8 cellular contexts compared by ENCODE assay signal in the genomic region with DNA sequence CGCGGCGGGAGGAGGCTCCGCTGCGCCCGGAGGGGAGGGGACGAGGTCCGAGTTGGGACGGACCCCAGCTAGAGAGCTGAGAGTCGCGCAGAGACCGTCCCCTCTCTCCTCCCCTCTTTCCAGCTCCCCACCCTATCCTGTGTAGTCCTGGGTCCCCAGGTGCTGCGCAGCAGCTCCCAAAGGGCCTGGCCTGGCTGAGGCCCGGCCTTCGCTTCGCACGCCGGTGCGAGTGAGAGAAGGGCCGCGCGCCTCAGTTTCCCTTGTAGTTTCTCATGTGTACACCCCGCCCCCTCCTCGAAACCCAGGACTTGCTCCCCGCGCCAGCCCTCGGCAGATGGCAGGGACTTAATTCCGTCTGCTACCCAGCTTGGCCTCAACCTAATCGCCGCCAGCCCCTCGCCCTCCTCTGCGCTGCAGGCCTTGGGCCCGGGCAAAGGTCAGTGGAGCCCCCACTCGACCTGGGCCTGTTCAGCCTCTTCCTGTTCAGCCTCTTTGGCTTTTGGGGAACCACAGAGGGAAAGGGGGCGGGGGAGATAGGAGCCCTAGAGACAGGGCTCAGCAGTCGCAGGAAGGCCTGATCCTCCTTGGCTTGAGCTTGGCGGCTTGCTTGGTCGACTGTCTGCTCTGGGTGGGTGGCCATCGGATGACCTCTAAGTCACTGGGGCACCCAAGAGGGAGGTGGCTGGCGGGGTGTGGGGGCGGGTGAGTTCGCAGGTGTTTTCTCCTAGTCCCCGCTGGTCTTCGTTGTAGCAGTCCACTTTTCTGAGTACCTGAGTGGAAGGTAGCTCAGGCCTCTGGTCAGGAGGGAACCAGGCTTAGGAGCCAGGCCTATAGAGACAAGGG. TPM values are rescaled to one million over a fixed set of nuclear protein-coding genes. Genes with fewer than 3 reads are reported as not detected.
DNase-seq lines count a peak whose midpoint lies in the region; ATAC-seq and TF ChIP-seq lines count a peak whose summit lies in the region.

No MANE protein-coding gene starts in this region.

- H3K27ac ChIP-seq in HEK293 (ENCODE audit: extremely low read depth, low read depth, low read length): peak overlapping the region; percentile 90
- peak overlapping the region; percentile 73 for H3K27ac ChIP-seq in SU-DHL-6 (ENCODE audit: low read depth, low read length)
- H3K27ac ChIP-seq in liver (ENCODE audit: low read depth in 1 of 2, low read length in 2 of 2): peak overlapping the region; percentile 99 to 100
- peak overlapping the region; percentile 99 for H3K27ac ChIP-seq in temporal lobe (ENCODE audit: low read depth, low read length)

- peak overlapping the region; percentile 80 for H3K27ac Mint-ChIP-seq in chondrocyte (ENCODE audit: unreplicated experiment)

- no peaks in the 10 kb centered on the region for H3K4me1 ChIP-seq in HEK293 (ENCODE audit: control insufficient read depth, insufficient read depth, low read length)
- peaks cover 3 to 16% (median 6%) of the 10 kb centered on the region in 4 donors for H3K4me1 ChIP-seq in liver (ENCODE audit: control insufficient read depth in 4 of 4, insufficient read depth in 4 of 4, low read length in 3 of 4)

- 8% methylated on average over 44 of the region's 44 CpGs for WGBS in liver

- H3K36me3 ChIP-seq in HEK293 (ENCODE audit: control insufficient read depth in 2 of 2, insufficient read depth in 1 of 2, low read length in 2 of 2) (peaks cover 0 to 40% of the 10 kb centered on the region in 2 experiments; a peak in 2 of 3 replicates), SU-DHL-6 (ENCODE audit: low read length) (no peaks in the 10 kb centered on the region), liver (ENCODE audit: control insufficient read depth in 4 of 4, insufficient read depth in 3 of 4, low read depth in 1 of 4, low read length in 3 of 4) (peaks cover 8 to 23% (median 15%) of the 10 kb centered on the region in 4 donors)

- no peaks in the 10 kb centered on the region for H3K9me2 ChIP-seq in SU-DHL-6 (replicated peaks; ENCODE audit: insufficient read depth, low read length)

- H3K79me2 ChIP-seq in SU-DHL-6 (ENCODE audit: insufficient read depth, low read length): peaks cover 27% of the 10 kb centered on the region

- H3K9ac ChIP-seq in SU-DHL-6 (ENCODE audit: low read length): peak overlapping the region; percentile 74
- H3K9ac ChIP-seq in liver (ENCODE audit: low read depth in 1 of 2, low read length in 2 of 2): peak overlapping the region in 1 of 2 donors; percentile 67

- peak overlapping the region; percentile 87 for H3K4me2 ChIP-seq in SU-DHL-6 (ENCODE audit: low read depth, low read length, poor library complexity, severe bottlenecking)

- POLR2A ChIA-PET in HEK293 (lab: Yijun Ruan, JAX): interaction anchor here (0.5 to 2.8 kb wide), 7 partner anchors 12 to 547 kb away, joined by 4 to 14 read pairs (median 4); partner anchors contain the start of genes PI4KB, PSMD4 and VPS72

- CTCF ChIA-PET in HEK293 (lab: Yijun Ruan, JAX): interaction anchor here (0.6 to 2.9 kb wide), 6 partner anchors 15 to 238 kb away, joined by 3 to 9 read pairs (median 4); no protein-coding TSS in a partner anchor

- H3K4me3 Mint-ChIP-seq in chondrocyte (ENCODE audit: unreplicated experiment): peak overlapping the region; percentile 95

- DNase-seq in COLO668 (lab: John Stamatoyannopoulos, UW; ENCODE audit: unreplicated experiment) (peak; percentile 58), chondrocyte (ENCODE audit: low spot score) (peak; percentile 92)

- no peaks in the 10 kb centered on the region for H3K9me3 ChIP-seq in HEK293 (ENCODE audit: control insufficient read depth, insufficient read depth, low read depth, low read length)
- no peaks in the 10 kb centered on the region for H3K9me3 ChIP-seq in SU-DHL-6 (ENCODE audit: insufficient read depth, low read length)
- no peaks in the 10 kb centered on the region for H3K9me3 ChIP-seq in liver (ENCODE audit: control insufficient read depth in 4 of 4, low read length in 3 of 4)

- peaks cover 8% of the 10 kb centered on the region for H3K36me3 Mint-ChIP-seq in chondrocyte (ENCODE audit: low read depth)

- no peak for TF ChIP-seq RAD21 in liver (IDR thresholded peaks at IDR 0.05)

- H3K4me1 Mint-ChIP-seq in chondrocyte (ENCODE audit: low read depth): peaks cover 18% of the 10 kb centered on the region

- H2AFZ ChIP-seq in SU-DHL-6 (ENCODE audit: low read depth, low read length, severe bottlenecking): no peak overlapping the region

- no peaks in the 10 kb centered on the region; the same call in 1 of the 2 replicates for H4K20me1 ChIP-seq in SU-DHL-6 (ENCODE audit: low read depth, low read length)

- no peaks in the 10 kb centered on the region for H3K27me3 ChIP-seq in SU-DHL-6 (ENCODE audit: low read length)
- H3K27me3 ChIP-seq in liver (ENCODE audit: control insufficient read depth in 4 of 4, insufficient read depth in 4 of 4, low read length in 3 of 4): no peaks in the 10 kb centered on the region

- peaks cover 8% of the 10 kb centered on the region for H3F3A ChIP-seq in SU-DHL-6 (ENCODE audit: insufficient read depth)

- H3K4me3 ChIP-seq in HEK293 (ENCODE audit: low read depth, low read length) (peak overlapping the region; percentile 76), SU-DHL-6 (ENCODE audit: insufficient read depth, low read length, poor library complexity, severe bottlenecking) (peak overlapping the region; percentile 92), liver (ENCODE audit: low read depth in 1 of 3, low read length in 3 of 3) (peak overlapping the region; percentile 55 to 90 (median 74))

- no peaks in the 10 kb centered on the region for H3K27me3 Mint-ChIP-seq in chondrocyte (ENCODE audit: low read depth)

- ATAC-seq in GM18873 (IDR thresholded peaks at IDR 0.05; ENCODE audit: low FRiP score, unreplicated experiment) (no peak), HG02798 (IDR thresholded peaks at IDR 0.05; ENCODE audit: poor library complexity, unreplicated experiment) (no peak)

- H3K9me3 Mint-ChIP-seq in chondrocyte (ENCODE audit: low read depth): no peaks in the 10 kb centered on the region

- TF ChIP-seq CTCF in HEK293 (tag by site-specific recombination; IDR thresholded peaks at IDR 0.05): no peak
- no peak for TF ChIP-seq CTCF in SU-DHL-6 (IDR thresholded peaks at IDR 0.05; ENCODE audit: insufficient read depth, low read length, poor library complexity, severe bottlenecking)
- no peak for TF ChIP-seq CTCF in chondrocyte (IDR thresholded peaks at IDR 0.05)
- no peak for TF ChIP-seq CTCF in liver (IDR thresholded peaks at IDR 0.05; ENCODE audit: low read depth, low read length, missing input control)

TF ChIP-seq in HEK293, 187 proteins besides CTCF, POLR2A, EP300 and RAD21:
- TF ChIP-seq ZFHX2 (tag by site-specific recombination; conservative IDR thresholded peaks at IDR 0.05) (0 out of 2 replicates have a peak, but pooled peaks have one; percentile 16), INSM2 (tag by site-specific recombination; IDR thresholded peaks at IDR 0.05) (no peak), ZNF10 (tag by site-specific recombination; IDR thresholded peaks at IDR 0.05) (peak; percentile 69; the same call in 1 of the 2 replicates)

TF ChIP-seq in liver, 16 proteins besides CTCF, POLR2A, EP300 and RAD21 (continues in another document):
- TF ChIP-seq HNF4G (IDR thresholded peaks at IDR 0.05): no peak
- TF ChIP-seq FOXA1 (IDR thresholded peaks at IDR 0.05): no peak
- no peak for TF ChIP-seq ATF3 (IDR thresholded peaks at IDR 0.05)
- TF ChIP-seq RXRA (IDR thresholded peaks at IDR 0.05): no peak
- no peak for TF ChIP-seq FOXA2 (IDR thresholded peaks at IDR 0.05)
- TF ChIP-seq YY1 (IDR thresholded peaks at IDR 0.05): no peak
- no peak for TF ChIP-seq SP1 (IDR thresholded peaks at IDR 0.05)
- TF ChIP-seq ZBTB33 (IDR thresholded peaks at IDR 0.05): no peak

RNA-seq across cellular contexts. Expression of gene ZNF687, which starts 1.0 kb away (rescaled TPM):
- 17.5 to 19.3 TPM (median 18.6 TPM) in 3 replicates for total RNA-seq in chondrocyte
- total RNA-seq in liver: 1 to 10 TPM; 9.3 to 9.7 TPM
- 1 to 10 TPM; 2.7 to 6.4 TPM for polyA plus RNA-seq in liver
- total RNA-seq in temporal lobe: 7.9 TPM

RNA-seq across cellular contexts. Expression of gene PSMD4, which starts 28.6 kb away (rescaled TPM):
- total RNA-seq in chondrocyte (111 to 144 TPM (median 113 TPM) in 3 replicates), liver (10 to 100 TPM; 77.7 to 86.3 TPM), temporal lobe (74.5 TPM)
- polyA plus RNA-seq in liver: 100 to 1,000 TPM in 1 of 2 donors, 10 to 100 TPM in 1; 87.7 to 108 TPM

RNA-seq across cellular contexts. Expression of gene PI4KB, which starts 44.1 kb away (rescaled TPM):
- 51.4 to 73.2 TPM (median 54.7 TPM) in 3 replicates for total RNA-seq in chondrocyte
- total RNA-seq in liver: 10 to 100 TPM; 24.2 to 27.1 TPM
- polyA plus RNA-seq in liver: 10 to 100 TPM; 14.2 to 14.3 TPM
- total RNA-seq in temporal lobe: 34.4 TPM
